In genomic region chr14:101791919-101792572, GRCh38 we compare ENCODE assay signal across 9 cellular contexts. TPM values are rescaled to one million over a fixed set of nuclear protein-coding genes. Genes with fewer than 3 reads are reported as not detected.
A peak's percentile ranks its signal among the peaks of the same experiment; 100 is the strongest.
DNase-seq lines count a peak whose midpoint lies in the region; ATAC-seq and FAIRE-seq lines count a peak whose summit lies in the region.
"Had no signal": no experiment of that assay in that cellular context is flagged by ENCODE, and none has a peak within 500 bp of the region (broad histone marks: within the 10 kb centered on the region; RNA-seq: fewer than 3 reads in every experiment).

No MANE protein-coding gene starts in this region.

- no peaks in the 10 kb centered on the region for H3K27me3 Mint-ChIP-seq in activated CD4-positive, alpha-beta memory T cell treated with anti-CD3 and anti-CD28 coated beads for 36 hours

- H3K36me3 ChIP-seq in subcutaneous abdominal adipose tissue (ENCODE audit: control insufficient read depth in 5 of 5, insufficient read depth in 5 of 5, low read length in 5 of 5): peaks cover 0 to 1% (median under 1%) of the 10 kb centered on the region in 5 donors
- H3K36me3 ChIP-seq: cardiac muscle cell had no signal

- H3K27me3 ChIP-seq in subcutaneous abdominal adipose tissue (ENCODE audit: control insufficient read depth in 5 of 5, insufficient read depth in 4 of 5, low read length in 5 of 5): no peaks in the 10 kb centered on the region
- H3K27me3 ChIP-seq: cardiac muscle cell had no signal

- peaks cover 6% of the 10 kb centered on the region for H3K9me3 Mint-ChIP-seq in activated CD4-positive, alpha-beta memory T cell treated with anti-CD3 and anti-CD28 coated beads for 36 hours

- H3K9ac ChIP-seq in subcutaneous abdominal adipose tissue (ENCODE audit: low read length in 5 of 5): peak overlapping the region in 4 of 5 donors; percentile 52 to 70 (median 64)

- peaks cover 30% of the 10 kb centered on the region for H3K4me1 Mint-ChIP-seq in activated CD4-positive, alpha-beta memory T cell treated with anti-CD3 and anti-CD28 coated beads for 36 hours (ENCODE audit: low read depth)

- peaks cover 4 to 12% (median 9%) of the 10 kb centered on the region in 5 donors for H3K4me1 ChIP-seq in subcutaneous abdominal adipose tissue (ENCODE audit: control insufficient read depth in 5 of 5, insufficient read depth in 5 of 5, low read length in 5 of 5)

- peak overlapping the region; percentile 25 for H3K27ac ChIP-seq in subcutaneous abdominal adipose tissue (ENCODE audit: low read depth, low read length)
- H3K27ac ChIP-seq: cardiac muscle cell had no signal

- POLR2A ChIA-PET in activated CD4-positive, alpha-beta memory T cell treated with anti-CD3 and anti-CD28 coated beads for 36 hours (lab: Charles Lee): interaction anchor here (1.0 to 2.1 kb wide), 6 partner anchors 16 to 87 kb away, joined by 3 to 24 read pairs (median 4); no protein-coding TSS in a partner anchor

- intact Hi-C loops in activated CD4-positive, alpha-beta memory T cell treated with anti-CD3 and anti-CD28 coated beads for 36 hours (cut with micrococcal nuclease): loop anchor here (1.0 to 2.0 kb wide), 3 partner anchors 23 to 88 kb away; no protein-coding TSS in a partner anchor
- intact Hi-C loops in left ventricle myocardium superior (cut with micrococcal nuclease): no loop called here

- peaks cover 9% of the 10 kb centered on the region for H3K36me3 Mint-ChIP-seq in activated CD4-positive, alpha-beta memory T cell treated with anti-CD3 and anti-CD28 coated beads for 36 hours

- peak overlapping the region; percentile 16 for H3K4me3 Mint-ChIP-seq in activated CD4-positive, alpha-beta memory T cell treated with anti-CD3 and anti-CD28 coated beads for 36 hours

- peak; percentile 82 for FAIRE-seq in A204.1 (lab: Jason Lieb, UNC)

- no peaks in the 10 kb centered on the region for H3K9me3 ChIP-seq in subcutaneous abdominal adipose tissue (ENCODE audit: control insufficient read depth in 5 of 5, low read length in 5 of 5)

- ATAC-seq in GM21786 (IDR thresholded peaks at IDR 0.05; ENCODE audit: unreplicated experiment): peak; percentile 48
- peak; percentile 50 for ATAC-seq in left ventricle myocardium superior
- ATAC-seq in GM18861 (IDR thresholded peaks at IDR 0.05; ENCODE audit: unreplicated experiment): no peak

- CTCF ChIA-PET in activated CD4-positive, alpha-beta memory T cell treated with anti-CD3 and anti-CD28 coated beads for 36 hours (lab: Charles Lee): interaction anchor here (0.7 to 1.4 kb wide), 8 partner anchors 17 to 88 kb away, joined by 3 to 6 read pairs (median 4); no protein-coding TSS in a partner anchor

- DNase-seq in activated CD4-positive, alpha-beta memory T cell treated with anti-CD3 and anti-CD28 coated beads for 36 hours: no peak
- DNase-seq in left ventricle myocardium superior (no peak), globus pallidus (ENCODE audit: low spot score) (no peak), SK-N-DZ (ENCODE audit: low spot score) (no peak)

- peak overlapping the region; percentile 23 to 52 (median 35) for H3K4me3 ChIP-seq in subcutaneous abdominal adipose tissue (ENCODE audit: low read depth in 1 of 5, low read length in 5 of 5)
- H3K4me3 ChIP-seq: cardiac muscle cell had no signal

- H3K27ac Mint-ChIP-seq in activated CD4-positive, alpha-beta memory T cell treated with anti-CD3 and anti-CD28 coated beads for 36 hours: peak overlapping the region; percentile 8

RNA-seq across cellular contexts. Expression of gene PPP2R5C, which starts 30.5 kb away (rescaled TPM):
- total RNA-seq in activated CD4-positive, alpha-beta memory T cell treated with anti-CD3 and anti-CD28 coated beads for 36 hours: 100 to 1,000 TPM; 252 to 268 TPM
- 211 TPM for total RNA-seq in left ventricle myocardium superior
- polyA plus RNA-seq in SK-N-DZ (2014; cell fraction: cytosol; rRNA removed): 33.0 and 34.3 TPM in 2 replicates
- 31.6 and 43.3 TPM in 2 replicates for polyA plus RNA-seq in SK-N-DZ (2014; cell fraction: nucleus; rRNA removed)
